In the genomic region with DNA sequence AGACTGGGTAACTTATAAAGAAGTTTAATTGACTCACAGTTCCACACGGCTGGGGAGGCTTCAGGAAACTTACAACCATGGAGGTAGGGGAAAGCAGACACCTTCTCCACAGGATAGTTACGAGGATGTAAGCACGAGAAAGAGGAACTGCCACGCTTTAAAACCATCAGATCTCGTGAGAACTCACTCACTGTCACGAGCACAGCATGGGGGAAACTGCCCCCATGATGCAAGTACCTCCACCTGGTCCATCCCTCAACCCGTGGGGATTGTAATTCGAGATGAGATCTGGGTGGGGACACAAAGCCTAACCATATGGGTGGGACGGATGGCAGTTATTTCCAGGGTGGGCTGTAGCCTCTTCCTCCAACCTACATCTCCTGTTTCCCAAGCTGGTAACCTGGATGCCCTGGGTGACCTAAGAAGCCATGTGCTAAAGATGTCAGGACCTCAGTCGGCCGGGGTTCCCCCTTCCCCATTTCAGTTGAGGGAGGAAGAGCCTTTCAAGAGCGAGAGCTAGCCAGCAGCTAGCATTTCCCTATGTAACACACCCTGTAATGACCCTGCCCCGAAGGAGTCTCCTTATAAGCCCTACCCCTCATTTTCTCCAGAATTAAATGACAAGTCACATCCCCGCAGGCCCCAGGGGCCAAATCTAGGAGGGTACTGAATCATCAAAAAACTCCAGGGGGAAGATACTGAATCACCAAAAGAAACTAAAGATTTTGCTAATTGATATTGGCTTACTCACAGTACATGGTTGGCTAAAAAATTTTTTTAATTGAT, we compare ENCODE assay signal across 5 cellular contexts. TPM values are rescaled to one million over a fixed set of nuclear protein-coding genes. Genes with fewer than 3 reads are reported as not detected.
"Had no signal": no experiment of that assay in that cellular context is flagged by ENCODE, and none has a peak within 500 bp of the region (broad histone marks: within the 10 kb centered on the region; RNA-seq: fewer than 3 reads in every experiment).

No MANE protein-coding gene starts in this region.

RNA-seq across cellular contexts. Expression of a gene that starts 16.9 kb away (rescaled TPM):
- total RNA-seq: HT1080 had no signal
- polyA plus RNA-seq: GM23248, IgD-negative memory B cell had no signal

RNA-seq across cellular contexts. Expression of a gene that starts 28.2 kb away (rescaled TPM):
- total RNA-seq: H4, H7, HT1080 had no signal
